In genomic region chr1:84772428-84772943, GRCh38 we compare ENCODE assay signal across 8 cellular contexts.
DNase-seq lines count a peak whose midpoint lies in the region; ATAC-seq and FAIRE-seq lines count a peak whose summit lies in the region.

No MANE protein-coding gene starts in this region.

- H3K4me3 ChIP-seq in SJCRH30, result no peak overlapping the region

- H3K27me3 ChIP-seq in SJCRH30, result no peaks in the 10 kb centered on the region

- peak; percentile 87 for ATAC-seq in GM21529 (IDR thresholded peaks at IDR 0.05; ENCODE audit: unreplicated experiment)

- no peaks in the 10 kb centered on the region for H3K36me3 ChIP-seq in SJCRH30

- no peaks in the 10 kb centered on the region for H3K9me3 ChIP-seq in SJCRH30 (replicated peaks)

- H3K4me1 ChIP-seq in SJCRH30, result no peaks in the 10 kb centered on the region

- FAIRE-seq in urothelium cell line (lab: Jason Lieb, UNC), result no peak

- peak; percentile 90 for DNase-seq in DMS53 (lab: John Stamatoyannopoulos, UW)
- peak; percentile 59 for DNase-seq in LoVo (ENCODE audit: low spot score)
- peak; percentile 75 to 90 for DNase-seq in SJCRH30
- DNase-seq in activated gamma-delta T cell treated with anti-CD3 and anti-CD28 coated beads, Interleukin-2, amount 50 U/mL, for 16 hours (ENCODE audit: low read depth), result peak; percentile 72
- peak; percentile 59 for DNase-seq in germinal center (ENCODE audit: low spot score)
- DNase-seq in pons (ENCODE audit: low spot score), result peak; percentile 92
- DNase-seq in urothelium cell line (ENCODE audit: low spot score), result peak; percentile 83

- H3K27ac ChIP-seq in SJCRH30, result no peak overlapping the region
